In genomic region chrX:28491322-28491721, GRCh38 we compare ENCODE assay signal across 9 cellular contexts.
"Had no signal": no experiment of that assay in that cellular context is flagged by ENCODE, and none has a peak within 500 bp of the region (broad histone marks: within the 10 kb centered on the region; RNA-seq: fewer than 3 reads in every experiment).

No MANE protein-coding gene starts in this region.

- H3K4me3 Mint-ChIP-seq: GM23338, H9 had no signal

- ATAC-seq: GM23338, K562 had no signal

- H3K4me3 ChIP-seq: GM23338, K562 had no signal

- H3K9me3 Mint-ChIP-seq: GM23338 had no signal

- H3K27ac Mint-ChIP-seq: GM23338, H9 had no signal

- DNase-seq: H9, HCEC 1CT, IMR-90, KG1 had no signal

- FAIRE-seq: H1, H54, HTR-8/SVneo, K562 had no signal

- H3K4me2 ChIP-seq: GM23338 had no signal

- H2AFZ ChIP-seq: GM23338 had no signal
